8 cellular contexts compared by ENCODE assay signal in genomic region chr14:102319351-102320032, GRCh38. TPM values are rescaled to one million over a fixed set of nuclear protein-coding genes. Genes with fewer than 3 reads are reported as not detected.
DNase-seq lines count a peak whose midpoint lies in the region; ATAC-seq and TF ChIP-seq lines count a peak whose summit lies in the region.

ZNF839 (plus strand) TSS chr14:102319746; CDS start chr14:102319766, 20 bp downstream.

- no peak for TF ChIP-seq CTCF in coronary artery (IDR thresholded peaks at IDR 0.05)

- H3K4me2 ChIP-seq in BLaER1: peak within 1 kb of the TSS; percentile 80

- H3K4me3 ChIP-seq in BLaER1 (peak within 1 kb of the TSS; percentile 98), coronary artery (peak within 1 kb of the TSS; percentile 90)

- H3K27ac ChIP-seq in BLaER1 (peak within 1 kb of the TSS; percentile 95), coronary artery (peak within 1 kb of the TSS; percentile 94 to 96)

- H4K20me1 ChIP-seq in BLaER1: no peaks in the 10 kb centered on the region

- no peaks in the 10 kb centered on the region for H3K27me3 ChIP-seq in BLaER1

- H3K9ac ChIP-seq in BLaER1: peak within 1 kb of the TSS; percentile 97

- ATAC-seq in GM19372 (IDR thresholded peaks at IDR 0.05; ENCODE audit: low read depth, unreplicated experiment): peak; percentile 47
- ATAC-seq in HG03558 (IDR thresholded peaks at IDR 0.05; ENCODE audit: extremely low read depth, unreplicated experiment): peak; percentile 38
- ATAC-seq in left lobe of liver: peak; percentile 62

- no peaks in the 10 kb centered on the region for H3K9me3 ChIP-seq in BLaER1

- peaks cover 10% of the 10 kb centered on the region for H3K36me3 ChIP-seq in BLaER1

- peak; percentile 89 for DNase-seq in NCI-H774 (lab: John Stamatoyannopoulos, UW)
- DNase-seq in activated CD4-positive, alpha-beta T cell treated with anti-CD3 and anti-CD28 coated beads, Interleukin-2, amount 50 U/mL, for 1 hour: peak; percentile 94
- peak; percentile 95 for DNase-seq in coronary artery (ENCODE audit: low spot score)
- peak; percentile 92 for DNase-seq in left lobe of liver (ENCODE audit: low spot score)
- peak; percentile 96 to 97 for DNase-seq in stimulated activated CD4-positive, alpha-beta T cell treated with anti-CD3 and anti-CD28 coated beads, Interleukin-2, amount 100 ng/mL, for 24 hours

- peaks cover 66% of the 10 kb centered on the region for H3K4me1 ChIP-seq in BLaER1

RNA-seq across cellular contexts. Expression of gene ZNF839, which starts in this region (rescaled TPM):
- total RNA-seq in left lobe of liver: 8.0 TPM

Comparison
In these comparisons a context has a peak if more than half of its experiments do, and no peak if none do; other contexts are left out.
1. Peak in every context shown above with its lines: DNase-seq, ATAC-seq, H3K4me3 ChIP-seq and H3K27ac ChIP-seq.